ENCODE assay signal across 1 cellular context in genomic region chr1:1431006-1431844, GRCh38.
TF ChIP-seq lines count a peak whose summit lies in the region.

No MANE protein-coding gene starts in this region.

TF ChIP-seq in HepG2, 621 proteins besides CTCF, POLR2A, EP300 and RAD21 (continues in another document):
- TF ChIP-seq GATAD1 (CRISPR knock-in tag; IDR thresholded peaks at IDR 0.05): no peak
- TF ChIP-seq KIAA2018 (CRISPR knock-in tag; IDR thresholded peaks at IDR 0.05; ENCODE audit: borderline replicate concordance): no peak
- no peak for TF ChIP-seq PAWR (CRISPR knock-in tag; IDR thresholded peaks at IDR 0.05; ENCODE audit: borderline replicate concordance)
- no peak; the same call in 1 of the 2 replicates for TF ChIP-seq ZBTB42 (CRISPR knock-in tag; IDR thresholded peaks at IDR 0.05)
- no peak for TF ChIP-seq PPARG (CRISPR knock-in tag; conservative IDR thresholded peaks at IDR 0.05)
- TF ChIP-seq NR2F6 (IDR thresholded peaks at IDR 0.05): no peak
- no peak for TF ChIP-seq NR2F6 (CRISPR knock-in tag; IDR thresholded peaks at IDR 0.05)
- no peak for TF ChIP-seq TOE1 (CRISPR knock-in tag; IDR thresholded peaks at IDR 0.05)
- 0 out of 2 replicates have a peak, but pooled peaks have one; percentile 1 for TF ChIP-seq ARNTL (CRISPR knock-in tag; IDR thresholded peaks at IDR 0.05)
- TF ChIP-seq KDM3A (CRISPR knock-in tag; IDR thresholded peaks at IDR 0.05; ENCODE audit: low read depth): no peak
- no peak for TF ChIP-seq GABPB1 (CRISPR knock-in tag; IDR thresholded peaks at IDR 0.05)
- TF ChIP-seq ZSCAN25 (CRISPR knock-in tag; IDR thresholded peaks at IDR 0.05): no peak
- TF ChIP-seq ZNF672 (CRISPR knock-in tag; IDR thresholded peaks at IDR 0.05): no peak
- no peak for TF ChIP-seq ZNF441 (CRISPR knock-in tag; IDR thresholded peaks at IDR 0.05; ENCODE audit: borderline replicate concordance)
- no peak for TF ChIP-seq RFX3 (CRISPR knock-in tag; IDR thresholded peaks at IDR 0.05)
- TF ChIP-seq ZFP41 (CRISPR knock-in tag; IDR thresholded peaks at IDR 0.05; ENCODE audit: borderline replicate concordance): no peak
- no peak for TF ChIP-seq SMC3 (IDR thresholded peaks at IDR 0.05; ENCODE audit: low read length)
- TF ChIP-seq SALL1 (CRISPR knock-in tag; IDR thresholded peaks at IDR 0.05): no peak
- TF ChIP-seq ZNF343 (CRISPR knock-in tag; IDR thresholded peaks at IDR 0.05): no peak
- TF ChIP-seq ZNF614 (CRISPR knock-in tag; IDR thresholded peaks at IDR 0.05; ENCODE audit: borderline replicate concordance): no peak
- no peak for TF ChIP-seq CEBPB (IDR thresholded peaks at IDR 0.05; ENCODE audit: borderline replicate concordance, low read depth, low read length)
- TF ChIP-seq HNF1A (IDR thresholded peaks at IDR 0.05; ENCODE audit: low read depth): no peak
- no peak for TF ChIP-seq HNF1A (CRISPR knock-in tag; IDR thresholded peaks at IDR 0.05; ENCODE audit: borderline replicate concordance)
- no peak for TF ChIP-seq ISX (CRISPR knock-in tag; conservative IDR thresholded peaks at IDR 0.05)
- no peak for TF ChIP-seq ZNF7 (CRISPR knock-in tag; IDR thresholded peaks at IDR 0.05)
- no peak for TF ChIP-seq JDP2 (CRISPR knock-in tag; IDR thresholded peaks at IDR 0.05; ENCODE audit: borderline replicate concordance)
- TF ChIP-seq TRAFD1 (CRISPR knock-in tag; IDR thresholded peaks at IDR 0.05; ENCODE audit: borderline replicate concordance): no peak
- TF ChIP-seq E2F5 (CRISPR knock-in tag; conservative IDR thresholded peaks at IDR 0.05): no peak
- TF ChIP-seq TMF1 (CRISPR knock-in tag; IDR thresholded peaks at IDR 0.05; ENCODE audit: low read depth): no peak
- TF ChIP-seq SIN3A (IDR thresholded peaks at IDR 0.05; ENCODE audit: borderline replicate concordance, low read depth, low read length): no peak
- 0 out of 2 replicates have a peak, but pooled peaks have one; percentile 22 for TF ChIP-seq ELK4 (CRISPR knock-in tag; IDR thresholded peaks at IDR 0.05; ENCODE audit: borderline replicate concordance)
- TF ChIP-seq ZNF264 (CRISPR knock-in tag; IDR thresholded peaks at IDR 0.05): no peak
- TF ChIP-seq ARNT (IDR thresholded peaks at IDR 0.05): no peak
- no peak for TF ChIP-seq ZNF773 (CRISPR knock-in tag; IDR thresholded peaks at IDR 0.05; ENCODE audit: borderline replicate concordance)
- no peak for TF ChIP-seq ZNF513 (CRISPR knock-in tag; conservative IDR thresholded peaks at IDR 0.05)
- no peak for TF ChIP-seq ZBTB49 (CRISPR knock-in tag; IDR thresholded peaks at IDR 0.05; ENCODE audit: borderline replicate concordance)
- TF ChIP-seq NCOR1 (IDR thresholded peaks at IDR 0.05; ENCODE audit: borderline replicate concordance, low read length): no peak
- no peak for TF ChIP-seq ZNF652 (CRISPR knock-in tag; IDR thresholded peaks at IDR 0.05; ENCODE audit: borderline replicate concordance, low read depth)
- no peak for TF ChIP-seq MXI1 (IDR thresholded peaks at IDR 0.05; ENCODE audit: borderline replicate concordance, low read depth, low read length)
- no peak for TF ChIP-seq ZNF704 (CRISPR knock-in tag; IDR thresholded peaks at IDR 0.05; ENCODE audit: borderline replicate concordance)
- TF ChIP-seq GZF1 (CRISPR knock-in tag; IDR thresholded peaks at IDR 0.05): no peak
- 0 out of 2 replicates have a peak, but pooled peaks have one; percentile 58 for TF ChIP-seq ARNT2 (CRISPR knock-in tag; IDR thresholded peaks at IDR 0.05; ENCODE audit: low read depth)
